Comparison of ENCODE assay signal across 1 cellular context in the genomic region with DNA sequence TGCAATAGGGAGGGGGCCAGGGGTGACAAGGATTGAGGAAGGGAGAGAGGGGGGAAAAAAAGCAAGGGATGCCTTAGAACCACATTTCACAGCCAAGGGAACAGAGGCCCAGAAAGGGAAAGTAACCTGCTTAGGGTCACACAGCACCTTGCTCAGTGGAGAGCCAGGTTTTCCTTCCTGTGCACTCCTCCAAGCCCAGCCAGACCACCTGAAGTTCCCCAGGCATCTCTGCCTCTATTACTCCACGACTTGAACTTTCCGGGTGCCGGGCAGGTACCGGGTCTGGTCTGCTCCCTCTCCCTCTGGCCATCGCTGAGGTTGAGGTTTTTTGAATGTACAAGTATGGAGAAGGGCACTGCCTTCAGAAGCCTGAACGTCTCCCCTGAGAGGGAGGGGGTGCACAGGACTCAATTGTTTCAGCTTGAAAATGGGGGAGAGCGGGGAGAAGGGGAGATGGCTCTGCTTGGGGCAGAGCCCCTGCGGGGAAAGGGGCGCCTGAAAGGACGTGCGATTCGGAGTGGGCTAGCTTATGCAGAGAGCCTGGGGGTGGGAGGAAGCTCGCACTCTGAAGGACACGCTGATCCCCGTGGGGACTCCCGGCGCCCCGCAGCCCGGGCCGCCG.
A peak's percentile ranks its signal among the peaks of the same experiment; 100 is the strongest.
TF ChIP-seq lines count a peak whose summit lies in the region.

No MANE protein-coding gene starts in this region.

TF ChIP-seq in GM12878, 131 proteins besides CTCF, POLR2A, EP300 and RAD21 (continued from another document):
- TF ChIP-seq, protein P1, sequence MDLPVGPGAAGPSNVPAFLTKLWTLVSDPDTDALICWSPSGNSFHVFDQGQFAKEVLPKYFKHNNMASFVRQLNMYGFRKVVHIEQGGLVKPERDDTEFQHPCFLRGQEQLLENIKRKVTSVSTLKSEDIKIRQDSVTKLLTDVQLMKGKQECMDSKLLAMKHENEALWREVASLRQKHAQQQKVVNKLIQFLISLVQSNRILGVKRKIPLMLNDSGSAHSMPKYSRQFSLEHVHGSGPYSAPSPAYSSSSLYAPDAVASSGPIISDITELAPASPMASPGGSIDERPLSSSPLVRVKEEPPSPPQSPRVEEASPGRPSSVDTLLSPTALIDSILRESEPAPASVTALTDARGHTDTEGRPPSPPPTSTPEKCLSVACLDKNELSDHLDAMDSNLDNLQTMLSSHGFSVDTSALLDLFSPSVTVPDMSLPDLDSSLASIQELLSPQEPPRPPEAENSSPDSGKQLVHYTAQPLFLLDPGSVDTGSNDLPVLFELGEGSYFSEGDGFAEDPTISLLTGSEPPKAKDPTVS (IDR thresholded peaks at IDR 0.05; ENCODE audit: low read depth, low read length), result no peak
- TF ChIP-seq ZNF207 (IDR thresholded peaks at IDR 0.05; ENCODE audit: borderline replicate concordance) (no peak), ZZZ3 (IDR thresholded peaks at IDR 0.05; ENCODE audit: control insufficient read depth, insufficient read length, low read depth) (no peak), SIX5 (IDR thresholded peaks at IDR 0.05; ENCODE audit: low read depth, low read length, severe bottlenecking) (no peak), NBN (IDR thresholded peaks at IDR 0.05) (no peak), FOXM1 (IDR thresholded peaks at IDR 0.05; ENCODE audit: low read depth, low read length) (no peak), MEF2A (IDR thresholded peaks at IDR 0.05; ENCODE audit: insufficient read depth, low read depth, low read length) (no peak), MTA2 (IDR thresholded peaks at IDR 0.05; ENCODE audit: low read depth) (no peak), BHLHE40 (IDR thresholded peaks at IDR 0.05; ENCODE audit: borderline replicate concordance in 1 of 2, low read depth in 2 of 2, low read length in 1 of 2) (peak in 1 of 2 experiments; percentile 21; a peak in 1 of 4 replicates), MEF2B (IDR thresholded peaks at IDR 0.05; ENCODE audit: partially characterized antibody, poor library complexity, severe bottlenecking) (peak; percentile 37), NFXL1 (IDR thresholded peaks at IDR 0.05; ENCODE audit: borderline replicate concordance) (no peak), LARP7 (IDR thresholded peaks at IDR 0.05) (no peak), TCF12 (IDR thresholded peaks at IDR 0.05; ENCODE audit: low read depth, low read length) (no peak), NRF1 (conservative IDR thresholded peaks at IDR 0.05; ENCODE audit: low read depth, low read length) (no peak), PML (IDR thresholded peaks at IDR 0.05; ENCODE audit: low read length) (no peak), SP1 (IDR thresholded peaks at IDR 0.05; ENCODE audit: low read depth, low read length) (peak; percentile 53), CREB1 (IDR thresholded peaks at IDR 0.05; ENCODE audit: low read depth) (no peak), CBX5 (IDR thresholded peaks at IDR 0.05; ENCODE audit: low read depth) (no peak), RAD51 (IDR thresholded peaks at IDR 0.05) (no peak), SPI1 (IDR thresholded peaks at IDR 0.05; ENCODE audit: borderline replicate concordance, insufficient read depth, low read depth, low read length) (no peak), RBBP5 (conservative IDR thresholded peaks at IDR 0.05) (no peak), BACH1 (IDR thresholded peaks at IDR 0.05; ENCODE audit: borderline replicate concordance) (0 out of 2 replicates have a peak, but pooled peaks have one; percentile 4), YBX1 (IDR thresholded peaks at IDR 0.05) (no peak), DPF2 (IDR thresholded peaks at IDR 0.05) (0 out of 2 replicates have a peak, but pooled peaks have one; percentile 14), EED (IDR thresholded peaks at IDR 0.05; ENCODE audit: low read depth) (no peak)
- TF ChIP-seq, protein P2, sequence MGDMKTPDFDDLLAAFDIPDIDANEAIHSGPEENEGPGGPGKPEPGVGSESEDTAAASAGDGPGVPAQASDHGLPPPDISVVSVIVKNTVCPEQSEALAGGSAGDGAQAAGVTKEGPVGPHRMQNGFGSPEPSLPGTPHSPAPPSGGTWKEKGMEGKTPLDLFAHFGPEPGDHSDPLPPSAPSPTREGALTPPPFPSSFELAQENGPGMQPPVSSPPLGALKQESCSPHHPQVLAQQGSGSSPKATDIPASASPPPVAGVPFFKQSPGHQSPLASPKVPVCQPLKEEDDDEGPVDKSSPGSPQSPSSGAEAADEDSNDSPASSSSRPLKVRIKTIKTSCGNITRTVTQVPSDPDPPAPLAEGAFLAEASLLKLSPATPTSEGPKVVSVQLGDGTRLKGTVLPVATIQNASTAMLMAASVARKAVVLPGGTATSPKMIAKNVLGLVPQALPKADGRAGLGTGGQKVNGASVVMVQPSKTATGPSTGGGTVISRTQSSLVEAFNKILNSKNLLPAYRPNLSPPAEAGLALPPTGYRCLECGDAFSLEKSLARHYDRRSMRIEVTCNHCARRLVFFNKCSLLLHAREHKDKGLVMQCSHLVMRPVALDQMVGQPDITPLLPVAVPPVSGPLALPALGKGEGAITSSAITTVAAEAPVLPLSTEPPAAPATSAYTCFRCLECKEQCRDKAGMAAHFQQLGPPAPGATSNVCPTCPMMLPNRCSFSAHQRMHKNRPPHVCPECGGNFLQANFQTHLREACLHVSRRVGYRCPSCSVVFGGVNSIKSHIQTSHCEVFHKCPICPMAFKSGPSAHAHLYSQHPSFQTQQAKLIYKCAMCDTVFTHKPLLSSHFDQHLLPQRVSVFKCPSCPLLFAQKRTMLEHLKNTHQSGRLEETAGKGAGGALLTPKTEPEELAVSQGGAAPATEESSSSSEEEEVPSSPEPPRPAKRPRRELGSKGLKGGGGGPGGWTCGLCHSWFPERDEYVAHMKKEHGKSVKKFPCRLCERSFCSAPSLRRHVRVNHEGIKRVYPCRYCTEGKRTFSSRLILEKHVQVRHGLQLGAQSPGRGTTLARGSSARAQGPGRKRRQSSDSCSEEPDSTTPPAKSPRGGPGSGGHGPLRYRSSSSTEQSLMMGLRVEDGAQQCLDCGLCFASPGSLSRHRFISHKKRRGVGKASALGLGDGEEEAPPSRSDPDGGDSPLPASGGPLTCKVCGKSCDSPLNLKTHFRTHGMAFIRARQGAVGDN (IDR thresholded peaks at IDR 0.05), result no peak
- TF ChIP-seq, protein P3, sequence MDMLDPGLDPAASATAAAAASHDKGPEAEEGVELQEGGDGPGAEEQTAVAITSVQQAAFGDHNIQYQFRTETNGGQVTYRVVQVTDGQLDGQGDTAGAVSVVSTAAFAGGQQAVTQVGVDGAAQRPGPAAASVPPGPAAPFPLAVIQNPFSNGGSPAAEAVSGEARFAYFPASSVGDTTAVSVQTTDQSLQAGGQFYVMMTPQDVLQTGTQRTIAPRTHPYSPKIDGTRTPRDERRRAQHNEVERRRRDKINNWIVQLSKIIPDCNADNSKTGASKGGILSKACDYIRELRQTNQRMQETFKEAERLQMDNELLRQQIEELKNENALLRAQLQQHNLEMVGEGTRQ (IDR thresholded peaks at IDR 0.05; ENCODE audit: borderline replicate concordance, low read depth, low read length), result no peak
- TF ChIP-seq, protein P4, sequence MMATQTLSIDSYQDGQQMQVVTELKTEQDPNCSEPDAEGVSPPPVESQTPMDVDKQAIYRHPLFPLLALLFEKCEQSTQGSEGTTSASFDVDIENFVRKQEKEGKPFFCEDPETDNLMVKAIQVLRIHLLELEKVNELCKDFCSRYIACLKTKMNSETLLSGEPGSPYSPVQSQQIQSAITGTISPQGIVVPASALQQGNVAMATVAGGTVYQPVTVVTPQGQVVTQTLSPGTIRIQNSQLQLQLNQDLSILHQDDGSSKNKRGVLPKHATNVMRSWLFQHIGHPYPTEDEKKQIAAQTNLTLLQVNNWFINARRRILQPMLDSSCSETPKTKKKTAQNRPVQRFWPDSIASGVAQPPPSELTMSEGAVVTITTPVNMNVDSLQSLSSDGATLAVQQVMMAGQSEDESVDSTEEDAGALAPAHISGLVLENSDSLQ (IDR thresholded peaks at IDR 0.05), result no peak
- TF ChIP-seq, protein P5, sequence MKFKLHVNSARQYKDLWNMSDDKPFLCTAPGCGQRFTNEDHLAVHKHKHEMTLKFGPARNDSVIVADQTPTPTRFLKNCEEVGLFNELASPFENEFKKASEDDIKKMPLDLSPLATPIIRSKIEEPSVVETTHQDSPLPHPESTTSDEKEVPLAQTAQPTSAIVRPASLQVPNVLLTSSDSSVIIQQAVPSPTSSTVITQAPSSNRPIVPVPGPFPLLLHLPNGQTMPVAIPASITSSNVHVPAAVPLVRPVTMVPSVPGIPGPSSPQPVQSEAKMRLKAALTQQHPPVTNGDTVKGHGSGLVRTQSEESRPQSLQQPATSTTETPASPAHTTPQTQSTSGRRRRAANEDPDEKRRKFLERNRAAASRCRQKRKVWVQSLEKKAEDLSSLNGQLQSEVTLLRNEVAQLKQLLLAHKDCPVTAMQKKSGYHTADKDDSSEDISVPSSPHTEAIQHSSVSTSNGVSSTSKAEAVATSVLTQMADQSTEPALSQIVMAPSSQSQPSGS (IDR thresholded peaks at IDR 0.05; ENCODE audit: low read length), result no peak
- TF ChIP-seq, protein P6, sequence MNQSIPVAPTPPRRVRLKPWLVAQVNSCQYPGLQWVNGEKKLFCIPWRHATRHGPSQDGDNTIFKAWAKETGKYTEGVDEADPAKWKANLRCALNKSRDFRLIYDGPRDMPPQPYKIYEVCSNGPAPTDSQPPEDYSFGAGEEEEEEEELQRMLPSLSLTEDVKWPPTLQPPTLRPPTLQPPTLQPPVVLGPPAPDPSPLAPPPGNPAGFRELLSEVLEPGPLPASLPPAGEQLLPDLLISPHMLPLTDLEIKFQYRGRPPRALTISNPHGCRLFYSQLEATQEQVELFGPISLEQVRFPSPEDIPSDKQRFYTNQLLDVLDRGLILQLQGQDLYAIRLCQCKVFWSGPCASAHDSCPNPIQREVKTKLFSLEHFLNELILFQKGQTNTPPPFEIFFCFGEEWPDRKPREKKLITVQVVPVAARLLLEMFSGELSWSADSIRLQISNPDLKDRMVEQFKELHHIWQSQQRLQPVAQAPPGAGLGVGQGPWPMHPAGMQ (IDR thresholded peaks at IDR 0.05; ENCODE audit: borderline replicate concordance), result no peak
